23 cellular contexts compared by ENCODE assay signal in the genomic region with DNA sequence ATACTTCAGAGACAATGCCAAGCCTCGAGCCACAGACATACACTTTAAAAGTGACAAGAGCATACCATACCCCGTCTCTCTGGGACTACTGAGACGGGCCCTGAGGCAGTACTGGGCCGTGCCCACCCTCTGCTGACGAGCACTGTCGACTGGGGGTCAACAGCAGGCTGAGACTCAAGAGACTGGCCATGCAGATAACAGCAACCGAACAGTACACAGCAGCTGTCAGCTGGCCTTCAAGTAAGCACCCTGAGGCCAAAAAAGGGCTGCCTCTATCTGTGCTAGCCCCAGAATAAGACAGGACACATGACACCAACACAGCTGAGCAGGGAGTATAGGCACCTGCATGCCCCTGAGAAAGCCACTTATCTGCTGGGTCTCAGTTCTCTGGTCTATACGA. TPM values are rescaled to one million over a fixed set of nuclear protein-coding genes. Genes with fewer than 3 reads are reported as not detected.
"Had no signal": no experiment of that assay in that cellular context is flagged by ENCODE, and none has a peak within 500 bp of the region (broad histone marks: within the 10 kb centered on the region; RNA-seq: fewer than 3 reads in every experiment).

No MANE protein-coding gene starts in this region.

- H3K27me3 Mint-ChIP-seq: natural killer cell treated with Interleukin-12 subunit alpha and Interleukin-12 subunit beta and Interleukin-15 and Interleukin-18, amount 100 ng/mL, for 72 hours; stimulated activated naive B cell treated with anti-CD40 and anti-IgM and Interleukin-4, amounts not matched to agents 10 μg/mL and 1 μg/mL and 100 μg/mL, for 72 hours; T-helper 17 cell had no signal

- H3K4me3 Mint-ChIP-seq: activated naive CD4-positive, alpha-beta T cell treated with anti-CD3 and anti-CD28 coated beads for 36 hours; activated T-helper 1 cell treated with anti-CD3 and anti-CD28 coated beads, Interleukin-12 subunit alpha, Interleukin-12 subunit beta, Interleukin-2, Interleukin-4 antibody, amounts not matched to agents 30 ng/mL and 10 ng/mL and 1 ng/mL, durations not matched to agents 14 hours and 24 hours and 36 hours; immature natural killer cell; natural killer cell treated with Interleukin-12 subunit alpha and Interleukin-12 subunit beta and Interleukin-15 and Interleukin-18, amount 100 ng/mL, for 72 hours; stimulated activated naive B cell treated with anti-CD40 and anti-IgM and Interleukin-4, amounts not matched to agents 10 μg/mL and 1 μg/mL and 100 μg/mL, for 72 hours; T-helper 17 cell had no signal

- H3K27ac Mint-ChIP-seq: activated naive CD4-positive, alpha-beta T cell treated with anti-CD3 and anti-CD28 coated beads for 36 hours; activated T-helper 1 cell treated with anti-CD3 and anti-CD28 coated beads, Interleukin-12 subunit alpha, Interleukin-12 subunit beta, Interleukin-2, Interleukin-4 antibody, amounts not matched to agents 30 ng/mL and 10 ng/mL and 1 ng/mL, durations not matched to agents 14 hours and 24 hours and 36 hours; immature natural killer cell; natural killer cell treated with Interleukin-12 subunit alpha and Interleukin-12 subunit beta and Interleukin-15 and Interleukin-18, amount 100 ng/mL, for 72 hours; stimulated activated naive B cell treated with anti-CD40 and anti-IgM and Interleukin-4, amounts not matched to agents 10 μg/mL and 1 μg/mL and 100 μg/mL, for 72 hours; T-helper 17 cell had no signal

- ATAC-seq: activated CD4-positive, CD25-positive, alpha-beta regulatory T cell treated with anti-CD3 and anti-CD28 coated beads, Interleukin-2, amount 50 U/mL, for 24 hours; natural killer cell treated with Interleukin-12 subunit alpha and Interleukin-12 subunit beta and Interleukin-15 and Interleukin-18, amount 100 ng/mL, for 72 hours; sciatic nerve; stimulated activated naive B cell treated with anti-CD40 and anti-IgM and Interleukin-4, amounts not matched to agents 10 μg/mL and 1 μg/mL and 100 μg/mL, for 72 hours; T-helper 17 cell had no signal

- H3K9me3 Mint-ChIP-seq: activated naive CD4-positive, alpha-beta T cell treated with anti-CD3 and anti-CD28 coated beads for 36 hours; activated T-helper 1 cell treated with anti-CD3 and anti-CD28 coated beads, Interleukin-12 subunit alpha, Interleukin-12 subunit beta, Interleukin-2, Interleukin-4 antibody, amounts not matched to agents 30 ng/mL and 10 ng/mL and 1 ng/mL, durations not matched to agents 14 hours and 24 hours and 36 hours; immature natural killer cell; natural killer cell treated with Interleukin-12 subunit alpha and Interleukin-12 subunit beta and Interleukin-15 and Interleukin-18, amount 100 ng/mL, for 72 hours; stimulated activated naive B cell treated with anti-CD40 and anti-IgM and Interleukin-4, amounts not matched to agents 10 μg/mL and 1 μg/mL and 100 μg/mL, for 72 hours had no signal

- H3K36me3 Mint-ChIP-seq: natural killer cell treated with Interleukin-12 subunit alpha and Interleukin-12 subunit beta and Interleukin-15 and Interleukin-18, amount 100 ng/mL, for 72 hours had no signal

- DNase-seq: activated CD4-positive, alpha-beta T cell treated with anti-CD3 and anti-CD28 coated beads for 48 hours; activated CD4-positive, alpha-beta T cell treated with anti-CD3 and anti-CD28 coated beads, Interleukin-2, amount 50 U/mL, for 48 hours; activated CD8-positive, alpha-beta memory T cell treated with anti-CD3 and anti-CD28 coated beads, Interleukin-2, amount 50 U/mL, for 4 hours; activated effector memory CD4-positive, alpha-beta T cell treated with anti-CD3 and anti-CD28 coated beads, Interleukin-2, amount 50 U/mL, for 16 hours; activated naive CD4-positive, alpha-beta T cell treated with anti-CD3 and anti-CD28 coated beads for 36 hours; activated T-cell treated with anti-CD3 and anti-CD28 coated beads, Interleukin-2, amount 50 U/mL, for 1 hour; amniotic stem cell; effector CD8-positive, alpha-beta T cell; hypothalamus; immature natural killer cell; kidney; mesendoderm; small intestine; stimulated activated CD4-positive, alpha-beta T cell treated with anti-CD3 and anti-CD28 coated beads, Interleukin-1b, Interleukin-23, amount 100 ng/mL, for 48 hours; stimulated activated CD4-positive, alpha-beta T cell treated with anti-CD3 and anti-CD28 coated beads, Interleukin-4, amount 100 ng/mL, for 4 hours; stimulated activated naive B cell treated with anti-CD40 and anti-IgM and Interleukin-4, amounts not matched to agents 10 μg/mL and 1 μg/mL and 100 μg/mL, for 72 hours; T-helper 17 cell; T1000; WERI-Rb-1 had no signal

- H3K4me1 Mint-ChIP-seq: immature natural killer cell had no signal

RNA-seq across cellular contexts. Expression of a gene that starts 18.9 kb away (rescaled TPM):
- polyA plus RNA-seq: immature natural killer cell had no signal
